ENCODE assay signal across 1 cellular context in the genomic region with DNA sequence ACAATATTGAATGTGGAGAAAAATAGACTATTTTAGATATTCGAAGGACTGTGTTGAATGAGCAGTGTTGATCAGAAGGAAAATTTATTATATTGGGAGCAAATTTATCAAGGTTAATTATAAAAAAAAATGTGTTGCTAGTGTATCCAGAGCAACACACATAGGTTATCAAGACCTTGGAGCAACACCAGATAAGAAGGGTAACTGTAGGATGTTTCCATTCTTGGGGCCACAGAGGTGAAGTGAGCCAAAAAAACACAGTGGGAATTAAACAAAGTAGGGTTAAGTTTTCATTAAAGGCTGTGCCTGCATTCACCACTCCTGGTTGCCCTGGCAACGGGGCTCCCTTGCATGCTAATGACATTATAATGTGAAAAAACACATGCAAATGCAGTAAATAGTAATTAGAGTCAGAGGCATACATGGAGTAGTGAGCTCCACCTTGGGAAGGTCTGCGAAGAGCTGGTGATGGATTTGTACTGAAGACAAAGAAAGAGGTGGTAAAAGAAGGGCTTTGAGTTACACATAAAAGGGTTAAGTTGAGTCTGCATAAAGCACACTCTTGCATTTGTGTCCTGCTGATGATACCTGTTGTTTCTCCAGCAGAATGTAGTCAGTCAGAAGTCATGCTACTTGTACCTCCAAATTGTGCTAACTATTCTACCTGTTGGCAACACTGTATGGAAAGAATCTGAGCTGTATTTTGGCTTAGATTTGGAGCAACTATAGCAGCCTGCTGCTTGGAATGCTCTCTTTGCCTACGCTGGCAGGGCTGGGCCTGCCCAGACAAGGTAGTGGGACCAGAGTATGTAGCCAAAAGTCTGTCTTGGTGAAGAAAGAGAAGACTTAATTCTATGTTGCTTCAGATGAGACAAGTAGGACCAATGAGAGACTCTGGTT.
A peak's percentile ranks its signal among the peaks of the same experiment; 100 is the strongest.
TF ChIP-seq lines count a peak whose summit lies in the region.

No MANE protein-coding gene starts in this region.

TF ChIP-seq in H1, 55 proteins besides CTCF, POLR2A, EP300 and RAD21:
- TF ChIP-seq CREB1 (IDR thresholded peaks at IDR 0.05) (no peak), CEBPB (IDR thresholded peaks at IDR 0.05; ENCODE audit: low read depth, low read length) (no peak), EZH2 (IDR thresholded peaks at IDR 0.05; ENCODE audit: low read depth, low read length, severe bottlenecking) (no peak), SIN3A (conservative IDR thresholded peaks at IDR 0.05 in 1 of 2, IDR thresholded peaks at IDR 0.05 in 1 of 2; ENCODE audit: low read depth in 1 of 2, low read length in 2 of 2) (no peak), EGR1 (IDR thresholded peaks at IDR 0.05; ENCODE audit: borderline replicate concordance, low read depth, low read length) (no peak), TEAD4 (IDR thresholded peaks at IDR 0.05; ENCODE audit: low read depth, low read length) (0 out of 2 replicates have a peak, but pooled peaks have one; percentile 2), TAF7 (optimal IDR thresholded peaks at IDR 0.05; ENCODE audit: borderline replicate concordance, low read depth, low read length) (peak; percentile 65), JUN (IDR thresholded peaks at IDR 0.05; ENCODE audit: low read depth, low read length) (no peak), CBX5 (IDR thresholded peaks at IDR 0.05; ENCODE audit: low read depth, low read length) (no peak), SRF (IDR thresholded peaks at IDR 0.05; ENCODE audit: low read depth, low read length) (no peak), E2F6 (IDR thresholded peaks at IDR 0.05) (no peak)
